Comparison of ENCODE assay signal across 8 cellular contexts in genomic region chr1:54081306-54082270, GRCh38. TPM values are rescaled to one million over a fixed set of nuclear protein-coding genes. Genes with fewer than 3 reads are reported as not detected.
DNase-seq lines count a peak whose midpoint lies in the region; ATAC-seq and TF ChIP-seq lines count a peak whose summit lies in the region.

No MANE protein-coding gene starts in this region.

- in situ Hi-C loops in G401 (cut with HindIII; ENCODE audit: low sequenced_read_pairs), result no loop called here

- TF ChIP-seq CTCF in HFF-Myc (IDR thresholded peaks at IDR 0.05; ENCODE audit: low read depth, low read length, missing control alignments), result peak; percentile 93

- no peak for ATAC-seq in GM18519 (IDR thresholded peaks at IDR 0.05; ENCODE audit: low FRiP score, unreplicated experiment)

- H3K4me3 ChIP-seq in HFF-Myc (replicated peaks; ENCODE audit: low read depth, low read length), result no peak overlapping the region

- DNase-seq in G401 (ENCODE audit: low spot score) (peak; percentile 50), HFF-Myc (ENCODE audit: extremely low read depth, low read depth) (peak; percentile 52), NCI-H2196 (lab: John Stamatoyannopoulos, UW; ENCODE audit: unreplicated experiment) (peak; percentile 53), midbrain (lab: John Stamatoyannopoulos, UW) (peak; percentile 45)
- peak; percentile 53 for DNase-seq in activated CD4-positive, alpha-beta T cell treated with anti-CD3 and anti-CD28 coated beads, Interleukin-2, amount 50 U/mL, for 1 hour
- DNase-seq in effector CD4-positive, alpha-beta T cell, result peak; percentile 45
- peak; percentile 14 to 16 for DNase-seq in stimulated activated CD8-positive, alpha-beta memory T cell treated with anti-CD3 and anti-CD28 coated beads, Interleukin-4, amount 100 ng/mL, for 4 hours (ENCODE audit: low read depth in 2 of 2, low spot score in 1 of 2)

RNA-seq across cellular contexts. Expression of gene TCEANC2, which starts 28.2 kb away (rescaled TPM):
- total RNA-seq in G401 (2014; rRNA removed; shearing (Covaris generic)), result 3.0 and 5.7 TPM in 2 replicates

RNA-seq across cellular contexts. Expression of gene TMEM59, which starts 28.6 kb away (rescaled TPM):
- total RNA-seq in G401 (2014; rRNA removed; shearing (Covaris generic)), result 125 and 126 TPM in 2 replicates
